ENCODE assay signal across 13 cellular contexts in genomic region chr10:4431114-4431862, GRCh38.
DNase-seq lines count a peak whose midpoint lies in the region; ATAC-seq and TF ChIP-seq lines count a peak whose summit lies in the region.
"Had no signal": no experiment of that assay in that cellular context is flagged by ENCODE, and none has a peak within 500 bp of the region (broad histone marks: within the 10 kb centered on the region; RNA-seq: fewer than 3 reads in every experiment).

No MANE protein-coding gene starts in this region.

- no peak overlapping the region for H3K14ac ChIP-seq in neuronal stem cell (ENCODE audit: low read length)

- no peak overlapping the region for H3K23ac ChIP-seq in neuronal stem cell (ENCODE audit: low read depth, low read length, poor library complexity)

- H3K27me3 ChIP-seq in Panc1 (ENCODE audit: control insufficient read depth, insufficient read depth, low read length) (no peaks in the 10 kb centered on the region), neuronal stem cell (ENCODE audit: control insufficient read depth in 3 of 3, insufficient read depth in 3 of 3, low read depth in 1 of 3, low read length in 3 of 3) (no peaks in the 10 kb centered on the region)

- H2BK15ac ChIP-seq in neuronal stem cell (ENCODE audit: low read length) = no peak overlapping the region

- H3K27ac ChIP-seq in Panc1 (ENCODE audit: low read length) (peak overlapping the region; percentile 84), neuronal stem cell (replicated peaks; ENCODE audit: low read length) (no peak overlapping the region)

- no peaks in the 10 kb centered on the region for H3K79me1 ChIP-seq in neuronal stem cell (ENCODE audit: low read depth, low read length)

- H2BK5ac ChIP-seq in neuronal stem cell (ENCODE audit: low read length) = no peak overlapping the region

- no peak overlapping the region for H3K4ac ChIP-seq in neuronal stem cell (ENCODE audit: low read length)

- BruUV-seq in Panc1 (replicated peaks; lab: Mats Ljungman, UMichigan) = no TSS peak

- peaks cover 4% of the 10 kb centered on the region; the same call in 1 of the 2 replicates for H3K9me3 ChIP-seq in Panc1 (ENCODE audit: control insufficient read depth, insufficient read depth, low read depth, low read length)
- H3K9me3 ChIP-seq in neuronal stem cell (replicated peaks in 1 of 2; ENCODE audit: control insufficient read depth in 2 of 2, insufficient read depth in 1 of 2, low read depth in 1 of 2, low read length in 2 of 2) = peaks cover 0 to 4% of the 10 kb centered on the region in 2 donors

- H2AK5ac ChIP-seq in neuronal stem cell (ENCODE audit: low read depth, low read length) = no peak overlapping the region

- no peak overlapping the region for H4K91ac ChIP-seq in neuronal stem cell (ENCODE audit: low read depth, low read length, poor library complexity)

- peak overlapping the region; percentile 79 for H2AFZ ChIP-seq in neuronal stem cell (ENCODE audit: low read length)

- H4K8ac ChIP-seq in neuronal stem cell (ENCODE audit: low read depth, low read length) = no peak overlapping the region

- no peak overlapping the region for H3K18ac ChIP-seq in neuronal stem cell (ENCODE audit: low read length)

- no CpG with 5 or more reads among the region's 11 CpGs for WGBS in neuronal stem cell (ENCODE audit: extremely low coverage in 2 of 2, insufficient read length in 2 of 2, insufficient replicate concordance in 1 of 2), 2 donors

- in situ Hi-C loops in Panc1 (cut with HindIII; ENCODE audit: low pct_unique_long_range_greater_than_20kb, low sequenced_read_pairs) = no loop called here

- CTCF ChIA-PET in Panc1 (lab: Charles Lee) = no interaction called here

- H3K36me3 ChIP-seq in Panc1 (ENCODE audit: control insufficient read depth, insufficient read depth, low read length) (no peaks in the 10 kb centered on the region), neuronal stem cell (replicated peaks in 1 of 2; ENCODE audit: control insufficient read depth in 2 of 2, insufficient read depth in 2 of 2, low read length in 2 of 2) (no peaks in the 10 kb centered on the region)

- H2BK12ac ChIP-seq in neuronal stem cell (ENCODE audit: low read length) = no peak overlapping the region

- peak overlapping the region in 1 of 2 experiments; percentile 12; a peak in 2 of 4 replicates for H3K4me3 ChIP-seq in Panc1 (ENCODE audit: low read depth in 2 of 2, low read length in 2 of 2)
- H3K4me3 ChIP-seq in epithelial cell of esophagus (ENCODE audit: low read length) = no peak overlapping the region
- H3K4me3 ChIP-seq in neuronal stem cell (ENCODE audit: low read length in 2 of 2) = no peak overlapping the region

- no peak overlapping the region for H3K4me2 ChIP-seq in neuronal stem cell (ENCODE audit: insufficient read depth, low read length, poor library complexity, severe bottlenecking)

- ATAC-seq in Panc1 (peak; percentile 93), left cardiac atrium (no peak)

- H2BK120ac ChIP-seq in neuronal stem cell (ENCODE audit: low read depth, low read length) = no peak overlapping the region

- DNase-seq in Daoy (ENCODE audit: low read depth) (peak; percentile 12), Panc1 (ENCODE audit: low read depth, low spot score) (no peak), epithelial cell of esophagus (ENCODE audit: low read depth) (peak; percentile 9), neuronal stem cell (ENCODE audit: low spot score) (peak; percentile 17), left cardiac atrium (no peak), SKM-1 treated with dmso at 0.1 percent for 144 hours (lab: John Stamatoyannopoulos, UW; ENCODE audit: unreplicated experiment) (no peak), NCI-H510A treated with DMSO at 0.1 percent for 48 hours (lab: John Stamatoyannopoulos, UW) (no peak), T-helper 1 cell (no peak)
- DNase-seq: activated CD4-positive, alpha-beta T cell treated with anti-CD3 and anti-CD28 coated beads, Interleukin-2, amount 50 U/mL, for 1 hour; hypothalamus; NCI-H524 treated with DMSO at 0.1 percent for 48 hours; RPMI8226; small intestine had no signal

- H3K4me1 ChIP-seq in Panc1 (ENCODE audit: control insufficient read depth, insufficient read depth, low read length) (no peaks in the 10 kb centered on the region; the same call in none of the 2 replicates), neuronal stem cell (ENCODE audit: control insufficient read depth in 2 of 2, insufficient read depth in 1 of 2, low read depth in 1 of 2, low read length in 2 of 2) (peaks cover 5 to 21% of the 10 kb centered on the region in 2 donors)

- POLR2A ChIA-PET in Panc1 (lab: Charles Lee) = interaction anchor here (0.5 to 0.7 kb wide), 2 partner anchors 484 to 652 kb away, joined by 3 to 16 read pairs; no protein-coding TSS in a partner anchor

- intact Hi-C loops in Panc1 (cut with micrococcal nuclease; ENCODE audit: unreplicated experiment) (no loop called here), left cardiac atrium (cut with DNase I) (no loop called here)

- no peak for TF ChIP-seq CTCF in Panc1 (IDR thresholded peaks at IDR 0.05)
- no peak for TF ChIP-seq CTCF in epithelial cell of esophagus (IDR thresholded peaks at IDR 0.05; ENCODE audit: insufficient read depth, low read depth, low read length, missing control alignments)

- no peak overlapping the region for H3K9ac ChIP-seq in neuronal stem cell (ENCODE audit: low read depth, low read length, poor library complexity)

Comparison
In these comparisons a context has a peak if more than half of its experiments do, and no peak if none do; other contexts are left out.
1. DNase-seq: peak in Daoy (single experiment), epithelial cell of esophagus (single experiment) and neuronal stem cell (single experiment); none in Panc1 (single experiment), left cardiac atrium (single experiment), SKM-1 treated with dmso at 0.1 percent for 144 hours (single experiment), NCI-H510A treated with DMSO at 0.1 percent for 48 hours (single experiment) and T-helper 1 cell (0 of 5).